In the genomic region with DNA sequence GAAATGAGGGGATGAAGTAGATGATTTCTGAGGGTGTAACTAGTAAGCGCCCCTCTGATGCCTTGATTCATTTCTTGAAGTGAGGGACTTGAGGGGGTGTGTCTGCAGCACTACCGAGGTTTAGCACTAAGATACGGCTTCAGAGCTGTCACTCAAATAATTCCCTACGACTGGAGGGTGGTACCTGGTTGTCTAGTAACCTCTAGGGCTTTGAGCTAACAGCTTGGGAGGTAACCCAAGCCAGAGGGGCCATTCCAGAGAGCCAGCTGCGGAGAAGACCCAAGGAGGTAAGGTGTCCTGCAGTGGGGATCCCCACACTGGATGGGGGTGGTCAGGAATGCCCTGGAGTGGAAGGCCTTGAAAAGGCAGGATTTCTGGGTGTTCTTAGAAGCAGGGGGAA, we compare ENCODE assay signal across 32 cellular contexts. TPM values are rescaled to one million over a fixed set of nuclear protein-coding genes. Genes with fewer than 3 reads are reported as not detected.
DNase-seq lines count a peak whose midpoint lies in the region; ATAC-seq and TF ChIP-seq lines count a peak whose summit lies in the region.
"Had no signal": no experiment of that assay in that cellular context is flagged by ENCODE, and none has a peak within 500 bp of the region (broad histone marks: within the 10 kb centered on the region; RNA-seq: fewer than 3 reads in every experiment).

A gene (plus strand): TSS at position 252 of the 400 bp plus-strand sequence. CDS start 1,642 bp downstream, outside the sequence.

- no peak for ATAC-seq in activated B cell treated with CpG ODN at 0.5 μM for 24 hours (ENCODE audit: low read depth)
- ATAC-seq: gastroesophageal sphincter, lower lobe of right lung, pancreas had no signal

- DNase-seq in NCI-H2227 (lab: John Stamatoyannopoulos, UW; ENCODE audit: unreplicated experiment) (peak; percentile 44), NCI-H2227 treated with DMSO at 0.1 percent for 48 hours (lab: John Stamatoyannopoulos, UW) (no peak), NCI-H1436 treated with DMSO at 0.1 percent for 48 hours (lab: John Stamatoyannopoulos, UW) (peak; percentile 35), activated B cell treated with CpG ODN at 0.5 μM for 24 hours (no peak), nephron progenitor cell (no peak), NCI-H2081 treated with DMSO at 0.1 percent for 48 hours (lab: John Stamatoyannopoulos, UW) (no peak), AG08395 (ENCODE audit: low spot score) (no peak)
- DNase-seq in activated CD4-positive, alpha-beta T cell treated with anti-CD3 and anti-CD28 coated beads, Interleukin-2, amount 50 U/mL, for 4 hours: no peak
- DNase-seq: activated CD4-positive, alpha-beta memory T cell treated with anti-CD3 and anti-CD28 coated beads, Interleukin-2, amount 10 ng/mL, durations not matched to agents 7 days and 5 days; activated CD4-positive, CD25-positive, alpha-beta regulatory T cell treated with anti-CD3 and anti-CD28 coated beads, Interleukin-2, amount 50 U/mL, for 72 hours; activated effector memory CD4-positive, alpha-beta T cell treated with anti-CD3 and anti-CD28 coated beads, Interleukin-2, amount 50 U/mL, for 16 hours; activated T-cell treated with anti-CD3 and anti-CD28 coated beads for 4 hours; colonic mucosa; effector CD4-positive, alpha-beta T cell; kidney glomerular epithelial cell; lower lobe of right lung; MM.1S; NCI-H1105 treated with DMSO at 0.1 percent for 48 hours; NCI-H2081; NCI-H526; Peyer's patch; retina; SHP77; stimulated activated CD4-positive, alpha-beta T cell treated with anti-CD3 and anti-CD28 coated beads, Interleukin-1b, Interleukin-23, amount 100 ng/mL, for 48 hours; T-helper 2 cell; testis had no signal

- H3K4me1 Mint-ChIP-seq in activated B cell treated with CpG ODN at 0.5 μM for 24 hours (peaks cover 31% of the 10 kb centered on the region), nephron progenitor cell (peaks cover 81% of the 10 kb centered on the region)

- intact Hi-C loops in activated B cell treated with CpG ODN at 0.5 μM for 24 hours (cut with micrococcal nuclease): no loop called here

- no peak for TF ChIP-seq CTCF in activated B cell treated with CpG ODN at 0.5 μM for 24 hours (IDR thresholded peaks at IDR 0.05)
- TF ChIP-seq CTCF in nephron progenitor cell (IDR thresholded peaks at IDR 0.05): no peak

- POLR2A ChIA-PET in activated B cell treated with CpG ODN at 0.5 μM for 24 hours (lab: Charles Lee): interaction anchor here (0.7 to 4.7 kb wide), 3 partner anchors 55 to 601 kb away, joined by 3 to 36 read pairs (median 4); a partner anchor contains a TSS

- H3K27ac Mint-ChIP-seq in activated B cell treated with CpG ODN at 0.5 μM for 24 hours (no peak within 1 kb of the TSS), nephron progenitor cell (peak within 1 kb of the TSS; percentile 83)
- H3K27ac Mint-ChIP-seq: activated CD4-positive, alpha-beta memory T cell treated with anti-CD3 and anti-CD28 coated beads, Interleukin-2, amount 10 ng/mL, durations not matched to agents 7 days and 5 days had no signal

- CTCF ChIA-PET in activated B cell treated with CpG ODN at 0.5 μM for 24 hours (lab: Charles Lee): interaction anchor here (0.6 to 1.5 kb wide), 3 partner anchors 78 to 133 kb away, joined by 3 to 5 read pairs (median 3); no protein-coding TSS in a partner anchor

- H3K27me3 Mint-ChIP-seq in activated B cell treated with CpG ODN at 0.5 μM for 24 hours (no peaks in the 10 kb centered on the region), nephron progenitor cell (ENCODE audit: low read depth, poor library complexity) (peaks cover 3% of the 10 kb centered on the region)
- H3K27me3 Mint-ChIP-seq: stimulated activated naive CD8-positive, alpha-beta T cell treated with anti-CD3 and anti-CD28 coated beads, Interleukin-15, Interleukin-2, amounts not matched to agents 100 ng/mL and 50 ng/mL, for 24 hours had no signal

- H3K4me3 Mint-ChIP-seq in activated B cell treated with CpG ODN at 0.5 μM for 24 hours (no peak within 1 kb of the TSS), nephron progenitor cell (peak within 1 kb of the TSS; percentile 11)
- H3K4me3 Mint-ChIP-seq: activated CD4-positive, alpha-beta memory T cell treated with anti-CD3 and anti-CD28 coated beads, Interleukin-2, amount 10 ng/mL, durations not matched to agents 7 days and 5 days had no signal

- H3K9me3 Mint-ChIP-seq in activated B cell treated with CpG ODN at 0.5 μM for 24 hours (no peaks in the 10 kb centered on the region), nephron progenitor cell (no peaks in the 10 kb centered on the region)
- H3K9me3 Mint-ChIP-seq: activated CD4-positive, alpha-beta memory T cell treated with anti-CD3 and anti-CD28 coated beads, Interleukin-2, amount 10 ng/mL, durations not matched to agents 7 days and 5 days; stimulated activated naive CD8-positive, alpha-beta T cell treated with anti-CD3 and anti-CD28 coated beads, Interleukin-15, Interleukin-2, amounts not matched to agents 100 ng/mL and 50 ng/mL, for 24 hours had no signal

- H3K36me3 Mint-ChIP-seq in activated B cell treated with CpG ODN at 0.5 μM for 24 hours (ENCODE audit: low read depth) (no peaks in the 10 kb centered on the region), nephron progenitor cell (ENCODE audit: low read depth) (no peaks in the 10 kb centered on the region)

RNA-seq across cellular contexts. Expression of the gene that starts here (rescaled TPM):
- 19.6 TPM in 2 replicates for total RNA-seq in activated B cell treated with CpG ODN at 0.5 μM for 24 hours
- total RNA-seq: cardiac septum, colonic mucosa, fibroblast of lung, gastroesophageal sphincter, hepatocyte, lower lobe of right lung, pancreas, Peyer's patch, testis had no signal

Comparison
In these comparisons a context has a peak if more than half of its experiments do, and no peak if none do; other contexts are left out.
1. DNase-seq: peak in NCI-H2227 (single experiment) and NCI-H1436 treated with DMSO at 0.1 percent for 48 hours (single experiment); none in NCI-H2227 treated with DMSO at 0.1 percent for 48 hours (single experiment), activated B cell treated with CpG ODN at 0.5 μM for 24 hours (single experiment), nephron progenitor cell (single experiment), NCI-H2081 treated with DMSO at 0.1 percent for 48 hours (single experiment), activated CD4-positive, alpha-beta T cell treated with anti-CD3 and anti-CD28 coated beads, Interleukin-2, amount 50 U/mL, for 4 hours (0 of 2) and AG08395 (single experiment).